Comparison of ENCODE assay signal across 12 cellular contexts in genomic region chr3:184737641-184738518, GRCh38. TPM values are rescaled to one million over a fixed set of nuclear protein-coding genes. Genes with fewer than 3 reads are reported as not detected.
DNase-seq lines count a peak whose midpoint lies in the region; ATAC-seq, FAIRE-seq and TF ChIP-seq lines count a peak whose summit lies in the region.
"Had no signal": no experiment of that assay in that cellular context is flagged by ENCODE, and none has a peak within 500 bp of the region (broad histone marks: within the 10 kb centered on the region; RNA-seq: fewer than 3 reads in every experiment).

No MANE protein-coding gene starts in this region.

- no peaks in the 10 kb centered on the region for H3K27me3 ChIP-seq in fibroblast of lung (ENCODE audit: control insufficient read depth, insufficient read depth, low read length)
- H3K27me3 ChIP-seq in pancreas, result no peaks in the 10 kb centered on the region
- H3K27me3 ChIP-seq in HAP-1 (ENCODE audit: low read depth), result no peaks in the 10 kb centered on the region
- H3K27me3 ChIP-seq: neural progenitor cell had no signal

- no peaks in the 10 kb centered on the region for H3K79me2 ChIP-seq in fibroblast of lung (ENCODE audit: control insufficient read depth, insufficient read depth, low read length)

- FAIRE-seq in pancreas (lab: Jason Lieb, UNC), result no peak

- H3K27ac ChIP-seq in SK-N-MC, result peak overlapping the region; percentile 83
- no peak overlapping the region for H3K27ac ChIP-seq in fibroblast of lung (ENCODE audit: insufficient read depth, low read length)
- no peak overlapping the region for H3K27ac ChIP-seq in pancreas
- H3K27ac ChIP-seq: neural progenitor cell had no signal

- H2AFZ ChIP-seq in fibroblast of lung (ENCODE audit: low read length), result no peak overlapping the region
- H2AFZ ChIP-seq: neural progenitor cell had no signal

- H3K36me3 ChIP-seq in SK-N-MC (ENCODE audit: insufficient read depth, low read length), result no peaks in the 10 kb centered on the region
- no peaks in the 10 kb centered on the region for H3K36me3 ChIP-seq in fibroblast of lung (ENCODE audit: control insufficient read depth, insufficient read depth, low read length)
- H3K36me3 ChIP-seq in pancreas, result no peaks in the 10 kb centered on the region
- H3K36me3 ChIP-seq in HAP-1 (replicated peaks), result no peaks in the 10 kb centered on the region
- H3K36me3 ChIP-seq: neural progenitor cell had no signal

- H3K4me1 ChIP-seq in fibroblast of lung (ENCODE audit: control insufficient read depth, extremely low read depth, insufficient read depth, low read length), result no peaks in the 10 kb centered on the region
- no peaks in the 10 kb centered on the region for H3K4me1 ChIP-seq in pancreas
- no peaks in the 10 kb centered on the region for H3K4me1 ChIP-seq in HAP-1

- intact Hi-C loops in pancreas (cut with DNase I), result no loop called here

- in situ Hi-C loops in HAP-1 (cut with MboI; ENCODE audit: low sequenced_read_pairs), result no loop called here

- TF ChIP-seq CTCF in fibroblast of lung (conservative IDR thresholded peaks at IDR 0.05 in 1 of 2, IDR thresholded peaks at IDR 0.05 in 1 of 2; ENCODE audit: low read depth in 1 of 2, low read length in 2 of 2), result no peak
- no peak for TF ChIP-seq CTCF in pancreas (IDR thresholded peaks at IDR 0.05)

- DNase-seq in ELR (ENCODE audit: low read depth), result peak; percentile 68
- DNase-seq in SK-N-MC (ENCODE audit: low read depth, low spot score), result peak; percentile 75
- DNase-seq in fibroblast of lung (ENCODE audit: low read depth in 2 of 2), result peak; percentile 45 to 76
- DNase-seq in pancreas, result peak in 2 of 6 donors; percentile 7 to 9
- no peak for DNase-seq in C1 segment of cervical spinal cord (lab: John Stamatoyannopoulos, UW)
- DNase-seq in HAP-1 (ENCODE audit: low spot score in 2 of 2), result no peak
- DNase-seq: activated CD4-positive, CD25-positive, alpha-beta regulatory T cell; COR-L47; NCI-H524 treated with DMSO at 0.1 percent for 48 hours had no signal

- peak in 3 of 4 donors; percentile 37 to 69 (median 62) for ATAC-seq in pancreas
- ATAC-seq in HG03565 (IDR thresholded peaks at IDR 0.05; ENCODE audit: unreplicated experiment), result no peak
- ATAC-seq in GM19452 (IDR thresholded peaks at IDR 0.05; ENCODE audit: unreplicated experiment), result no peak

- 69 to 71% methylated on average over 15 of the region's 15 CpGs for WGBS in pancreas, 2 donors

- no peaks in the 10 kb centered on the region for H3K9me3 ChIP-seq in SK-N-MC (ENCODE audit: low read depth, low read length)
- no peaks in the 10 kb centered on the region for H3K9me3 ChIP-seq in fibroblast of lung (ENCODE audit: control insufficient read depth, insufficient read depth, low read depth, low read length)
- H3K9me3 ChIP-seq in pancreas, result no peaks in the 10 kb centered on the region
- no peaks in the 10 kb centered on the region for H3K9me3 ChIP-seq in HAP-1

- H3K9ac ChIP-seq in SK-N-MC (ENCODE audit: insufficient read length) (peak overlapping the region; percentile 11), fibroblast of lung (ENCODE audit: insufficient read depth, low read length) (no peak overlapping the region)
- H3K9ac ChIP-seq: neural progenitor cell had no signal

- H4K20me1 ChIP-seq in fibroblast of lung (ENCODE audit: control insufficient read depth, extremely low read depth, insufficient read depth, low read length), result no peaks in the 10 kb centered on the region

- H3K4me2 ChIP-seq in fibroblast of lung (ENCODE audit: extremely low read depth, insufficient read depth, low read length), result no peak overlapping the region
- H3K4me2 ChIP-seq: neural progenitor cell had no signal

- H3K4me3 ChIP-seq in SK-N-MC (peak overlapping the region; percentile 40), fibroblast of lung (replicated peaks in 1 of 4; ENCODE audit: control extremely low read depth in 1 of 4, insufficient read depth in 1 of 4, low read depth in 3 of 4, low read length in 4 of 4) (no peak overlapping the region), pancreas (no peak overlapping the region), HAP-1 (no peak overlapping the region)
- H3K4me3 ChIP-seq: neural progenitor cell had no signal

RNA-seq across cellular contexts. Expression of gene MAGEF1, which starts 26.0 kb away (rescaled TPM):
- 16.7 and 21.5 TPM in 2 replicates for total RNA-seq in fibroblast of lung
- 21.0 and 22.6 TPM in 2 replicates for polyA plus RNA-seq in fibroblast of lung
- 26.2 and 26.7 TPM in 2 replicates for polyA plus RNA-seq in fibroblast of lung (2012)
- 2.4 and 2.7 TPM in 2 replicates for polyA minus RNA-seq in fibroblast of lung (ENCODE audit: low replicate concordance)
- 10 to 100 TPM; 10.4 to 19.7 (median 14.1) TPM for total RNA-seq in pancreas
- 10 to 100 TPM; 18.8 to 34.0 TPM for polyA plus RNA-seq in pancreas

Comparison
In these comparisons a context has a peak if more than half of its experiments do, and no peak if none do; other contexts are left out.
1. DNase-seq: peak in ELR (single experiment), SK-N-MC (single experiment) and fibroblast of lung (2 of 2); none in C1 segment of cervical spinal cord (0 of 14) and HAP-1 (0 of 2).
2. ATAC-seq: peak in pancreas (3 of 4); none in HG03565 (single experiment) and GM19452 (single experiment).